22 cellular contexts compared by ENCODE assay signal in genomic region chr22:37174964-37175363, GRCh38. TPM values are rescaled to one million over a fixed set of nuclear protein-coding genes. Genes with fewer than 3 reads are reported as not detected.
"Had no signal": no experiment of that assay in that cellular context is flagged by ENCODE, and none has a peak within 500 bp of the region (broad histone marks: within the 10 kb centered on the region; RNA-seq: fewer than 3 reads in every experiment).

No MANE protein-coding gene starts in this region.

- H3K27me3 ChIP-seq: body of pancreas, heart right ventricle, spleen, testis, upper lobe of left lung had no signal

- DNase-seq: activated CD4-positive, alpha-beta T cell treated with anti-CD3 and anti-CD28 coated beads, Interleukin-2, amount 50 U/mL, for 1 hour; activated CD4-positive, CD25-positive, alpha-beta regulatory T cell treated with anti-CD3 and anti-CD28 coated beads, Interleukin-2, amount 50 U/mL, for 72 hours; activated CD8-positive, alpha-beta memory T cell treated with anti-CD3 and anti-CD28 coated beads, Interleukin-2, amount 50 U/mL, for 4 hours; activated effector memory CD4-positive, alpha-beta T cell treated with anti-CD3 and anti-CD28 coated beads, Interleukin-2, amount 50 U/mL, for 16 hours; activated T-cell treated with anti-CD3 and anti-CD28 coated beads, Interleukin-2, amount 50 U/mL, for 72 hours; caudate nucleus; heart right ventricle; kidney glomerular epithelial cell; mesendoderm; naive thymus-derived CD4-positive, alpha-beta T cell; stimulated activated CD4-positive, alpha-beta T cell treated with anti-CD3 and anti-CD28 coated beads, Interleukin-4, amount 100 ng/mL, for 4 hours; testis had no signal

- H3K27ac ChIP-seq: body of pancreas, gastroesophageal sphincter, parathyroid adenoma, testis had no signal

- H3K27ac Mint-ChIP-seq: activated naive CD4-positive, alpha-beta T cell treated with anti-CD3 and anti-CD28 coated beads, Interleukin-2, amount 50 U/mL, for 24 hours; activated T-cell treated with anti-CD3 and anti-CD28 coated beads, Interleukin-2, amount 50 U/mL, for 72 hours had no signal

- H3K36me3 Mint-ChIP-seq: stimulated activated memory B cell treated with anti-CD40 and anti-IgM and Interleukin-4, amounts not matched to agents 10 μg/mL and 1 μg/mL and 100 μg/mL, for 72 hours had no signal

- H3K27me3 Mint-ChIP-seq: activated naive CD4-positive, alpha-beta T cell treated with anti-CD3 and anti-CD28 coated beads, Interleukin-2, amount 50 U/mL, for 24 hours had no signal

- FAIRE-seq: colon, endometrium had no signal

- H3K79me2 ChIP-seq: parathyroid adenoma had no signal

- H3K4me3 ChIP-seq: body of pancreas, gastroesophageal sphincter, heart right ventricle, spleen, testis, upper lobe of left lung had no signal

- H3K36me3 ChIP-seq: gastroesophageal sphincter, heart right ventricle, spleen, upper lobe of left lung had no signal

- H2AFZ ChIP-seq: parathyroid adenoma had no signal

- H3K9me3 Mint-ChIP-seq: activated naive CD4-positive, alpha-beta T cell treated with anti-CD3 and anti-CD28 coated beads, Interleukin-2, amount 50 U/mL, for 24 hours; activated T-cell treated with anti-CD3 and anti-CD28 coated beads, Interleukin-2, amount 50 U/mL, for 72 hours; stimulated activated memory B cell treated with anti-CD40 and anti-IgM and Interleukin-4, amounts not matched to agents 10 μg/mL and 1 μg/mL and 100 μg/mL, for 72 hours had no signal

- H3K9me3 ChIP-seq: body of pancreas, gastroesophageal sphincter, heart right ventricle, spleen, testis, upper lobe of left lung had no signal

- H3K9ac ChIP-seq: parathyroid adenoma had no signal

- H3K4me3 Mint-ChIP-seq: activated naive CD4-positive, alpha-beta T cell treated with anti-CD3 and anti-CD28 coated beads, Interleukin-2, amount 50 U/mL, for 24 hours; activated T-cell treated with anti-CD3 and anti-CD28 coated beads, Interleukin-2, amount 50 U/mL, for 72 hours; stimulated activated memory B cell treated with anti-CD40 and anti-IgM and Interleukin-4, amounts not matched to agents 10 μg/mL and 1 μg/mL and 100 μg/mL, for 72 hours had no signal

- ATAC-seq: activated T-cell treated with anti-CD3 and anti-CD28 coated beads, Interleukin-2, amount 50 U/mL, for 72 hours; body of pancreas; gastroesophageal sphincter; heart right ventricle; naive thymus-derived CD4-positive, alpha-beta T cell; stimulated activated memory B cell treated with anti-CD40 and anti-IgM and Interleukin-4, amounts not matched to agents 10 μg/mL and 1 μg/mL and 100 μg/mL, for 72 hours had no signal

RNA-seq across cellular contexts. Expression of gene SSTR3, which starts 37.3 kb away (rescaled TPM):
- total RNA-seq: gastroesophageal sphincter, heart right ventricle, lower leg skin had no signal
- polyA plus RNA-seq: heart right ventricle had no signal
